ENCODE assay signal across 14 cellular contexts in the genomic region with DNA sequence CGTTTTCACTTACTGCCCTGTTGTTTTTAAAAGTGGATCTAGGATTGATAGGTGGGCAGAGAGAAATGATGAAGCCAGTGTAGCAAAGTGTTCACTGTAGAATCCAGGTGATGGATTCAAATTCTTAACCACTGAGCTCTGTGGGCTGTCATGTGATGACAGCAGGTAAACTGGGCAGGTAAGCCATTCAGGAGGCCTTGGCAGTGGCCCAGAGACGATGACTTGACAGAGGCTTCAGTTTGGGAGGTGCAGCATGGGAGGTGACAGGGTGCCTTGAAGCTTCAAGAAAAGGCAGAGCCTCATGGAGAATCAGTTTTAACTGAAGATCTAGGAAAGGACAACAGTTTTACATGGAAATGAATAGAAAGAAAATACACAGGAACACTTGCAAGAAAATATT. TPM values are rescaled to one million over a fixed set of nuclear protein-coding genes. Genes with fewer than 3 reads are reported as not detected.
DNase-seq lines count a peak whose midpoint lies in the region; ATAC-seq, FAIRE-seq and TF ChIP-seq lines count a peak whose summit lies in the region.
"Had no signal": no experiment of that assay in that cellular context is flagged by ENCODE, and none has a peak within 500 bp of the region (broad histone marks: within the 10 kb centered on the region; RNA-seq: fewer than 3 reads in every experiment).

No MANE protein-coding gene starts in this region.

- DNase-seq in HepG2 (ENCODE audit: low spot score): no peak
- no peak for DNase-seq in right lobe of liver
- no peak for DNase-seq in type B pancreatic cell (ENCODE audit: extremely low spot score, unreplicated experiment)
- no peak for DNase-seq in UCSD-AML1 (lab: John Stamatoyannopoulos, UW; ENCODE audit: unreplicated experiment)
- DNase-seq in midbrain (lab: John Stamatoyannopoulos, UW): no peak
- DNase-seq in central memory CD4-positive, alpha-beta T cell: no peak
- DNase-seq: activated CD8-positive, alpha-beta memory T cell treated with anti-CD3 and anti-CD28 coated beads for 24 hours; dermis blood vessel endothelial cell; NCI-H146; stimulated activated CD4-positive, alpha-beta T cell treated with anti-CD3 and anti-CD28 coated beads, Interleukin-2, amount 100 ng/mL, for 48 hours; transverse colon had no signal

- TF ChIP-seq CTCF in HepG2 (CRISPR knock-in tag; IDR thresholded peaks at IDR 0.05) (no peak), right lobe of liver (IDR thresholded peaks at IDR 0.05) (no peak), VCaP (conservative IDR thresholded peaks at IDR 0.05) (no peak), type B pancreatic cell (conservative IDR thresholded peaks at IDR 0.05) (no peak)

- H3K27ac ChIP-seq in HepG2 (ENCODE audit: extremely low read length, insufficient read depth, low read length) (peak overlapping the region; percentile 82), right lobe of liver (no peak overlapping the region), VCaP (peak overlapping the region; percentile 88; the same call in 1 of the 2 replicates)
- H3K27ac ChIP-seq: transverse colon had no signal

- H3K36me3 ChIP-seq in HepG2 (replicated peaks in 1 of 2; ENCODE audit: control insufficient read depth in 1 of 2, insufficient read depth in 2 of 2, low read length in 2 of 2) (peaks cover 6 to 33% of the 10 kb centered on the region in 2 experiments), right lobe of liver (peaks cover 0 to 7% (median 2%) of the 10 kb centered on the region in 4 donors)

- no peak for TF ChIP-seq RAD21 in HepG2 (CRISPR knock-in tag; IDR thresholded peaks at IDR 0.05)

- peaks cover 5% of the 10 kb centered on the region for H4K20me1 ChIP-seq in HepG2 (ENCODE audit: insufficient read depth, low read length)

- intact Hi-C loops in HepG2 (cut with micrococcal nuclease; ENCODE audit: unreplicated experiment) (no loop called here), right lobe of liver (cut with DNase I) (no loop called here)

- H3K9me3 Mint-ChIP-seq in type B pancreatic cell: no peaks in the 10 kb centered on the region

- 87% methylated on average over 2 of the region's 2 CpGs for WGBS in HepG2 (ENCODE audit: low lambda C conversion rate)
- 43% methylated on average over 2 of the region's 2 CpGs for WGBS in right lobe of liver (ENCODE audit: insufficient coverage, low coverage, low lambda C conversion rate, missing lambda C conversion rate)

- POLR2A ChIA-PET in HepG2 (lab: Yijun Ruan, JAX): interaction anchor here (2.8 kb wide), 1 partner anchor 33 kb away, joined by 7 read pairs; a partner anchor contains a TSS

- H3K27ac Mint-ChIP-seq in type B pancreatic cell: peak overlapping the region; percentile 27

- FAIRE-seq in HepG2 (lab: Jason Lieb, UNC): no peak
- FAIRE-seq: GM18507 had no signal

- H3K4me1 Mint-ChIP-seq in type B pancreatic cell (ENCODE audit: unreplicated experiment): peaks cover 48% of the 10 kb centered on the region

- H3K4me1 ChIP-seq in HepG2 (ENCODE audit: insufficient read depth, low read length) (peaks cover 64% of the 10 kb centered on the region), right lobe of liver (peaks cover 0 to 23% (median 11%) of the 10 kb centered on the region in 4 donors)

- ATAC-seq in HepG2 (no peak), right lobe of liver (no peak), esophagus mucosa (peak; percentile 82)

- no peaks in the 10 kb centered on the region; a peak in 1 of 5 replicates for H3K27me3 ChIP-seq in HepG2 (ENCODE audit: control insufficient read depth in 1 of 2, insufficient read depth in 2 of 2, low read length in 2 of 2)
- no peaks in the 10 kb centered on the region for H3K27me3 ChIP-seq in right lobe of liver
- H3K27me3 ChIP-seq: transverse colon had no signal

- H3K79me2 ChIP-seq in HepG2 (ENCODE audit: insufficient read depth, low read length): peaks cover 68% of the 10 kb centered on the region

- peak overlapping the region; percentile 96 for H3K4me2 ChIP-seq in HepG2 (ENCODE audit: low read depth, low read length)

- no TSS peak for BruUV-seq in HepG2 (replicated peaks; lab: Mats Ljungman, UMichigan)

- peak overlapping the region; percentile 92 for H3K9ac ChIP-seq in HepG2 (ENCODE audit: insufficient read depth, low read depth, low read length)

- in situ Hi-C loops in HepG2 (cut with HindIII; ENCODE audit: extremely low pct_ligation_motif_present, low pct_unique_long_range_greater_than_20kb): no loop called here

- peaks cover 21% of the 10 kb centered on the region for H3K36me3 Mint-ChIP-seq in type B pancreatic cell

- peak overlapping the region; percentile 84 for H3K4me3 Mint-ChIP-seq in type B pancreatic cell

- H2AFZ ChIP-seq in HepG2 (ENCODE audit: low read length): no peak overlapping the region

- TF ChIP-seq POLR2A in HepG2 (IDR thresholded peaks at IDR 0.05; ENCODE audit: insufficient read depth in 1 of 2, low read depth in 2 of 2, low read length in 2 of 2): 0 out of 4 replicates have a peak, but pooled peaks of 1 of the 2 experiments have one; percentile 26
- no peak for TF ChIP-seq POLR2A in right lobe of liver (IDR thresholded peaks at IDR 0.05)

- H3K9me3 ChIP-seq in HepG2 (ENCODE audit: low read length): no peaks in the 10 kb centered on the region
- H3K9me3 ChIP-seq in right lobe of liver: no peaks in the 10 kb centered on the region
- H3K9me3 ChIP-seq: transverse colon had no signal

- no peak for TF ChIP-seq EP300 in HepG2 (IDR thresholded peaks at IDR 0.05; ENCODE audit: low read depth in 2 of 2, low read length in 2 of 2)
- no peak for TF ChIP-seq EP300 in HepG2 (CRISPR knock-in tag; IDR thresholded peaks at IDR 0.05; ENCODE audit: borderline replicate concordance)

- H3K4me3 ChIP-seq in HepG2 (replicated peaks in 1 of 3; ENCODE audit: insufficient read depth in 1 of 3, low read depth in 2 of 3, low read length in 3 of 3): peak overlapping the region in 1 of 3 experiments; percentile 95; a peak in 1 of 6 replicates
- H3K4me3 ChIP-seq in right lobe of liver: no peak overlapping the region

- CTCF ChIA-PET in HepG2 (lab: Yijun Ruan, JAX; ENCODE audit: low intra/inter-chr PET ratio, low total read pairs): no interaction called here

- H3K27me3 Mint-ChIP-seq in type B pancreatic cell: no peaks in the 10 kb centered on the region

RNA-seq across cellular contexts. Expression of a gene that starts 2.0 kb away (rescaled TPM):
- total RNA-seq in HepG2 (2016; rRNA removed; fragmentation: Illumina TruSeq; extraction: Trizol): 82.8 and 114 TPM in 2 replicates
- total RNA-seq in HepG2 (2016; cell fraction: cytosol; rRNA removed; fragmentation: Illumina TruSeq; extraction: Trizol; ENCODE audit: low read depth): 21.7 and 25.6 TPM in 2 replicates
- 86.7 and 113 TPM in 2 replicates for total RNA-seq in HepG2 (2016; cell fraction: insoluble cytoplasmic fraction; rRNA removed; fragmentation: Illumina TruSeq; extraction: Trizol)
- total RNA-seq in HepG2 (2016; cell fraction: membrane; rRNA removed; fragmentation: Illumina TruSeq; extraction: Trizol): 37.5 and 43.6 TPM in 2 replicates
- total RNA-seq in HepG2 (2016; cell fraction: nucleus; rRNA removed; fragmentation: Illumina TruSeq; extraction: Trizol): 54.4 and 60.1 TPM in 2 replicates
- 62.9 and 81.9 TPM in 2 replicates for polyA plus RNA-seq in HepG2 (2011; rRNA removed)
- polyA plus RNA-seq in HepG2 (2011; cell fraction: cytosol; rRNA removed): 50.7 and 67.7 TPM in 2 replicates
- 23.7 and 25.9 TPM in 2 replicates for polyA plus RNA-seq in HepG2 (2011; cell fraction: nucleus; rRNA removed)
- 95.6 and 106 TPM in 2 replicates for polyA plus RNA-seq in HepG2 (2012)
- 28.8 and 29.8 TPM in 2 replicates for polyA plus RNA-seq in HepG2 (2016; cell fraction: cytosol; fragmentation: Illumina TruSeq; extraction: Trizol; ENCODE audit: low read depth)
- polyA plus RNA-seq in HepG2 (2016; cell fraction: insoluble cytoplasmic fraction; fragmentation: Illumina TruSeq; extraction: Trizol; ENCODE audit: low read depth): 148 and 163 TPM in 2 replicates
- 36.9 and 37.4 TPM in 2 replicates for polyA plus RNA-seq in HepG2 (2016; cell fraction: membrane; fragmentation: Illumina TruSeq; extraction: Trizol; ENCODE audit: low read depth)
- polyA plus RNA-seq in HepG2 (2016; cell fraction: nucleus; fragmentation: Illumina TruSeq; extraction: Trizol; ENCODE audit: insufficient read depth, low read depth): 119 and 123 TPM in 2 replicates
- 14.8 and 29.0 TPM in 2 replicates for polyA minus RNA-seq in HepG2 (2011; rRNA and poly(A)+ RNA removed; ENCODE audit: low replicate concordance)
- polyA minus RNA-seq in HepG2 (2011; cell fraction: cytosol; rRNA and poly(A)+ RNA removed): 25.5 and 28.8 TPM in 2 replicates
- 45.3 and 48.5 TPM in 2 replicates for polyA minus RNA-seq in HepG2 (2011; cell fraction: nucleus; rRNA and poly(A)+ RNA removed)
- total RNA-seq in right lobe of liver: 10 to 100 TPM; 34.0 to 48.0 (median 41.7) TPM
- 156 TPM for total RNA-seq in esophagus mucosa
- total RNA-seq in type B pancreatic cell (ENCODE audit: low replicate concordance): 63.5 and 69.4 TPM in 2 replicates

RNA-seq across cellular contexts. Expression of a gene that starts 33.1 kb away (rescaled TPM):
- 64.5 and 103 TPM in 2 replicates for total RNA-seq in HepG2 (2016; rRNA removed; fragmentation: Illumina TruSeq; extraction: Trizol)
- total RNA-seq in HepG2 (2016; cell fraction: cytosol; rRNA removed; fragmentation: Illumina TruSeq; extraction: Trizol; ENCODE audit: low read depth): 8.3 and 8.7 TPM in 2 replicates
- 62.9 and 102 TPM in 2 replicates for total RNA-seq in HepG2 (2016; cell fraction: insoluble cytoplasmic fraction; rRNA removed; fragmentation: Illumina TruSeq; extraction: Trizol)
- total RNA-seq in HepG2 (2016; cell fraction: membrane; rRNA removed; fragmentation: Illumina TruSeq; extraction: Trizol): 16.0 and 23.6 TPM in 2 replicates
- 44.4 and 50.7 TPM in 2 replicates for total RNA-seq in HepG2 (2016; cell fraction: nucleus; rRNA removed; fragmentation: Illumina TruSeq; extraction: Trizol)
- 10.8 and 12.3 TPM in 2 replicates for polyA plus RNA-seq in HepG2 (2011; rRNA removed)
- polyA plus RNA-seq in HepG2 (2011; cell fraction: cytosol; rRNA removed): 7.1 and 10.7 TPM in 2 replicates
- 7.0 and 7.9 TPM in 2 replicates for polyA plus RNA-seq in HepG2 (2011; cell fraction: nucleus; rRNA removed)
- polyA plus RNA-seq in HepG2 (2012): 24.5 and 37.7 TPM in 2 replicates
- 4.5 and 4.7 TPM in 2 replicates for polyA plus RNA-seq in HepG2 (2016; cell fraction: cytosol; fragmentation: Illumina TruSeq; extraction: Trizol; ENCODE audit: low read depth)
- polyA plus RNA-seq in HepG2 (2016; cell fraction: insoluble cytoplasmic fraction; fragmentation: Illumina TruSeq; extraction: Trizol; ENCODE audit: low read depth): 69.8 and 72.6 TPM in 2 replicates
- polyA plus RNA-seq in HepG2 (2016; cell fraction: membrane; fragmentation: Illumina TruSeq; extraction: Trizol; ENCODE audit: low read depth): 7.0 and 7.5 TPM in 2 replicates
- polyA plus RNA-seq in HepG2 (2016; cell fraction: nucleus; fragmentation: Illumina TruSeq; extraction: Trizol; ENCODE audit: insufficient read depth, low read depth): 51.1 and 58.0 TPM in 2 replicates
- 5.1 and 9.0 TPM in 2 replicates for polyA minus RNA-seq in HepG2 (2011; rRNA and poly(A)+ RNA removed; ENCODE audit: low replicate concordance)
- 17.9 and 18.2 TPM in 2 replicates for polyA minus RNA-seq in HepG2 (2011; cell fraction: cytosol; rRNA and poly(A)+ RNA removed)
- 46.4 and 51.1 TPM in 2 replicates for polyA minus RNA-seq in HepG2 (2011; cell fraction: nucleus; rRNA and poly(A)+ RNA removed)
- total RNA-seq in right lobe of liver: 10 to 100 TPM in 1 of 6 experiments, 1 to 10 TPM in 5; 5.5 to 13.2 (median 7.2) TPM
- total RNA-seq in esophagus mucosa: 9.8 TPM
- total RNA-seq in type B pancreatic cell (ENCODE audit: low replicate concordance): 23.6 and 25.1 TPM in 2 replicates

RNA-seq across cellular contexts. Expression of a gene that starts 33.2 kb away (rescaled TPM):
- total RNA-seq in HepG2 (2016; rRNA removed; fragmentation: Illumina TruSeq; extraction: Trizol) (0.27 TPM in 1 of 2 replicates, not detected in the other), right lobe of liver (not detected), esophagus mucosa (not detected), type B pancreatic cell (ENCODE audit: low replicate concordance) (0.52 and 5.6 TPM in 2 replicates)
- not detected in 2 replicates for total RNA-seq in HepG2 (2016; cell fraction: cytosol; rRNA removed; fragmentation: Illumina TruSeq; extraction: Trizol; ENCODE audit: low read depth)
- 0.24 TPM in 1 of 2 replicates, not detected in the other for total RNA-seq in HepG2 (2016; cell fraction: insoluble cytoplasmic fraction; rRNA removed; fragmentation: Illumina TruSeq; extraction: Trizol)
- total RNA-seq in HepG2 (2016; cell fraction: membrane; rRNA removed; fragmentation: Illumina TruSeq; extraction: Trizol): not detected in 2 replicates
- total RNA-seq in HepG2 (2016; cell fraction: nucleus; rRNA removed; fragmentation: Illumina TruSeq; extraction: Trizol): 1.0 TPM in 1 of 2 replicates, not detected in the other
- polyA plus RNA-seq in HepG2 (2011; rRNA removed): not detected in 2 replicates
- 0.12 and 0.17 TPM in 2 replicates for polyA plus RNA-seq in HepG2 (2011; cell fraction: cytosol; rRNA removed)
- 0.50 TPM in 1 of 2 replicates, not detected in the other for polyA plus RNA-seq in HepG2 (2011; cell fraction: nucleus; rRNA removed)
- polyA plus RNA-seq in HepG2 (2012): 0.12 TPM in 1 of 2 replicates, not detected in the other
- not detected in 2 replicates for polyA plus RNA-seq in HepG2 (2016; cell fraction: cytosol; fragmentation: Illumina TruSeq; extraction: Trizol; ENCODE audit: low read depth)
- polyA plus RNA-seq in HepG2 (2016; cell fraction: insoluble cytoplasmic fraction; fragmentation: Illumina TruSeq; extraction: Trizol; ENCODE audit: low read depth): not detected in 2 replicates
- not detected in 2 replicates for polyA plus RNA-seq in HepG2 (2016; cell fraction: membrane; fragmentation: Illumina TruSeq; extraction: Trizol; ENCODE audit: low read depth)
- 0.77 TPM in 1 of 2 replicates, not detected in the other for polyA plus RNA-seq in HepG2 (2016; cell fraction: nucleus; fragmentation: Illumina TruSeq; extraction: Trizol; ENCODE audit: insufficient read depth, low read depth)
- not detected in 2 replicates for polyA minus RNA-seq in HepG2 (2011; rRNA and poly(A)+ RNA removed; ENCODE audit: low replicate concordance)
- polyA minus RNA-seq in HepG2 (2011; cell fraction: cytosol; rRNA and poly(A)+ RNA removed): not detected in 2 replicates
- 0.64 TPM in 1 of 2 replicates, not detected in the other for polyA minus RNA-seq in HepG2 (2011; cell fraction: nucleus; rRNA and poly(A)+ RNA removed)
- total RNA-seq: dermis blood vessel endothelial cell had no signal

Comparison
In these comparisons a context has a peak if more than half of its experiments do, and no peak if none do; other contexts are left out.
1. H3K27ac ChIP-seq: peak in HepG2 (single experiment) and VCaP (single experiment); none in right lobe of liver (0 of 3).